7 cellular contexts compared by ENCODE assay signal in genomic region chr1:187790724-187791123, GRCh38.
"Had no signal": no experiment of that assay in that cellular context is flagged by ENCODE, and none has a peak within 500 bp of the region (broad histone marks: within the 10 kb centered on the region; RNA-seq: fewer than 3 reads in every experiment).

No MANE protein-coding gene starts in this region.

- DNase-seq: IMR-90, KBM-7, KG1 had no signal

- FAIRE-seq: HepG2, HTR-8/SVneo, K562 had no signal

- ATAC-seq: HepG2, K562 had no signal

- H3K27ac ChIP-seq: HL-60 had no signal

- H3K4me3 ChIP-seq: K562 had no signal
